Comparison of ENCODE assay signal across 7 cellular contexts in genomic region chr2:135819211-135819610, GRCh38. TPM values are rescaled to one million over a fixed set of nuclear protein-coding genes. Genes with fewer than 3 reads are reported as not detected.
DNase-seq lines count a peak whose midpoint lies in the region; ATAC-seq and TF ChIP-seq lines count a peak whose summit lies in the region.

No MANE protein-coding gene starts in this region.

- WGBS in smooth muscle cell (ENCODE audit: low lambda C conversion rate) = 66% methylated on average over 8 of the region's 8 CpGs
- 70 to 73% methylated on average over 8 of the region's 8 CpGs for WGBS in thyroid gland, 2 donors

- peak overlapping the region; percentile 78 for H3K27ac ChIP-seq in smooth muscle cell (ENCODE audit: low read depth)
- no peak overlapping the region for H3K27ac ChIP-seq in thyroid gland

- H3K9me3 ChIP-seq in smooth muscle cell (replicated peaks; ENCODE audit: low read depth) (no peaks in the 10 kb centered on the region), thyroid gland (no peaks in the 10 kb centered on the region)

- no peaks in the 10 kb centered on the region for H3K27me3 Mint-ChIP-seq in activated naive CD8-positive, alpha-beta T cell treated with anti-CD3 and anti-CD28 coated beads, Interleukin-2, amount 50 U/mL, for 24 hours

- no peaks in the 10 kb centered on the region for H3K27me3 ChIP-seq in smooth muscle cell (ENCODE audit: low read depth)
- no peaks in the 10 kb centered on the region for H3K27me3 ChIP-seq in thyroid gland

- peaks cover 3% of the 10 kb centered on the region for H3K9me3 Mint-ChIP-seq in activated naive CD8-positive, alpha-beta T cell treated with anti-CD3 and anti-CD28 coated beads, Interleukin-2, amount 50 U/mL, for 24 hours

- H3F3A ChIP-seq in smooth muscle cell (ENCODE audit: low read depth) = no peaks in the 10 kb centered on the region

- TF ChIP-seq CTCF in GM12865 (IDR thresholded peaks at IDR 0.05; ENCODE audit: insufficient read depth, low read depth, low read length, missing control alignments) = peak; percentile 21
- TF ChIP-seq CTCF in smooth muscle cell (IDR thresholded peaks at IDR 0.05; ENCODE audit: borderline replicate concordance, insufficient read depth, poor library complexity, severe bottlenecking) = no peak
- TF ChIP-seq CTCF in thyroid gland (IDR thresholded peaks at IDR 0.05) = no peak

- H3K36me3 ChIP-seq in smooth muscle cell (ENCODE audit: low read depth) (no peaks in the 10 kb centered on the region), thyroid gland (no peaks in the 10 kb centered on the region)

- DNase-seq in GM12865 (ENCODE audit: low read depth) (peak; percentile 47), NAMALWA (ENCODE audit: low spot score) (peak; percentile 22), smooth muscle cell (lab: John Stamatoyannopoulos, UW; ENCODE audit: unreplicated experiment) (no peak), putamen (ENCODE audit: low spot score) (no peak), NCI-H1417 (lab: John Stamatoyannopoulos, UW) (no peak), thyroid gland (no peak)
- peak; percentile 61 for DNase-seq in activated naive CD8-positive, alpha-beta T cell treated with anti-CD3 and anti-CD28 coated beads, Interleukin-2, amount 50 U/mL, for 24 hours

- peaks cover 13% of the 10 kb centered on the region for H3K36me3 Mint-ChIP-seq in activated naive CD8-positive, alpha-beta T cell treated with anti-CD3 and anti-CD28 coated beads, Interleukin-2, amount 50 U/mL, for 24 hours (ENCODE audit: low read depth)

- H3K4me2 ChIP-seq in smooth muscle cell = no peak overlapping the region

- peaks cover 65% of the 10 kb centered on the region for H3K4me1 Mint-ChIP-seq in activated naive CD8-positive, alpha-beta T cell treated with anti-CD3 and anti-CD28 coated beads, Interleukin-2, amount 50 U/mL, for 24 hours

- no peak overlapping the region for H3K9ac ChIP-seq in smooth muscle cell (ENCODE audit: low read depth)

- peak overlapping the region; percentile 86 for H3K27ac Mint-ChIP-seq in activated naive CD8-positive, alpha-beta T cell treated with anti-CD3 and anti-CD28 coated beads, Interleukin-2, amount 50 U/mL, for 24 hours

- H3K4me1 ChIP-seq in smooth muscle cell (ENCODE audit: low read depth) (no peaks in the 10 kb centered on the region), thyroid gland (no peaks in the 10 kb centered on the region)

- no peak for TF ChIP-seq POLR2A in thyroid gland (IDR thresholded peaks at IDR 0.05)

- H2AFZ ChIP-seq in smooth muscle cell (ENCODE audit: low read depth) = peak overlapping the region; percentile 49

- no peaks in the 10 kb centered on the region for H4K20me1 ChIP-seq in smooth muscle cell (ENCODE audit: low read depth)

- peak overlapping the region; percentile 78 for H3K4me3 Mint-ChIP-seq in activated naive CD8-positive, alpha-beta T cell treated with anti-CD3 and anti-CD28 coated beads, Interleukin-2, amount 50 U/mL, for 24 hours

- no peak for ATAC-seq in activated naive CD8-positive, alpha-beta T cell treated with anti-CD3 and anti-CD28 coated beads, Interleukin-2, amount 50 U/mL, for 24 hours

- intact Hi-C loops in thyroid gland (cut with DNase I) = no loop called here

- H3K79me2 ChIP-seq in smooth muscle cell (ENCODE audit: low read depth) = no peaks in the 10 kb centered on the region

- H3K4me3 ChIP-seq in GM12865 (ENCODE audit: low read depth, low read length) = no peak overlapping the region
- H3K4me3 ChIP-seq in smooth muscle cell = no peak overlapping the region
- H3K4me3 ChIP-seq in thyroid gland (replicated peaks in 1 of 3) = no peak overlapping the region

RNA-seq across cellular contexts. Expression of gene LCT, which starts 17.8 kb away (rescaled TPM):
- total RNA-seq in smooth muscle cell = 0.04 and 0.31 TPM in 2 replicates
- polyA plus RNA-seq in smooth muscle cell = 0.25 TPM in 1 of 2 replicates, not detected in the other
- under 1 TPM in 1 of 4 donors, not detected in 3; 0.24 TPM for total RNA-seq in thyroid gland

RNA-seq across cellular contexts. Expression of gene MCM6, which starts 57.0 kb away (rescaled TPM):
- 19.0 TPM in 2 replicates for total RNA-seq in smooth muscle cell
- 15.0 and 17.3 TPM in 2 replicates for polyA plus RNA-seq in smooth muscle cell
- 1 to 10 TPM; 5.9 to 9.5 (median 7.1) TPM for total RNA-seq in thyroid gland

Comparison
In these comparisons a context has a peak if more than half of its experiments do, and no peak if none do; other contexts are left out.
1. DNase-seq: peak in GM12865 (single experiment), NAMALWA (single experiment) and activated naive CD8-positive, alpha-beta T cell treated with anti-CD3 and anti-CD28 coated beads, Interleukin-2, amount 50 U/mL, for 24 hours (single experiment); none in smooth muscle cell (single experiment), putamen (single experiment), NCI-H1417 (0 of 3) and thyroid gland (0 of 2).